Comparison of ENCODE assay signal across 11 cellular contexts in the genomic region with DNA sequence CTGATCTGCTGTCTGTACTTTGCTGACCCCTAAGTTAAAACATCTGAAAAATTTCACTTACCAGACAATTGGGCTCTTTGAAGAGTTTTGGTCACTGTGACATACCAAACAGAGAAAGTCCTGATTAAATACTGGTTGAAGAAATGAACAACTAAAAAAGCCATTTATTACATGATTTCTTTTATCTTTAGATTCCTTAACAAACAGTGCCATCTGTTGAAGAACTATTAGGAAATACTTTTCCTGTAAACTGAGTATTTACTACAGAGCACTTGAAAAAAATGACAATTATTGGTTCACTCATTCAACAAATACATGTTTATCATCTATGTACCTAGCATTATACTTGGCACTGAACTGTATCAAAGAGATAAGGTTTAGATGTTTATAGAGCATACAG. TPM values are rescaled to one million over a fixed set of nuclear protein-coding genes. Genes with fewer than 3 reads are reported as not detected.
DNase-seq lines count a peak whose midpoint lies in the region; ATAC-seq, FAIRE-seq and TF ChIP-seq lines count a peak whose summit lies in the region.
"Had no signal": no experiment of that assay in that cellular context is flagged by ENCODE, and none has a peak within 500 bp of the region (broad histone marks: within the 10 kb centered on the region; RNA-seq: fewer than 3 reads in every experiment).

No MANE protein-coding gene starts in this region.

- no peaks in the 10 kb centered on the region for H3K36me3 ChIP-seq in heart right ventricle

- TF ChIP-seq CTCF in D721Med (IDR thresholded peaks at IDR 0.05; ENCODE audit: insufficient read depth, missing control alignments) (peak; percentile 20), LNCAP (IDR thresholded peaks at IDR 0.05) (peak; percentile 29; the same call in 1 of the 2 replicates), heart right ventricle (IDR thresholded peaks at IDR 0.05) (peak in 4 of 9 donors; percentile 16 to 26 (median 20))

- H3K27ac ChIP-seq in heart right ventricle: no peak overlapping the region

- intact Hi-C loops in heart right ventricle (cut with DNase I): no loop called here

- peaks cover 0 to 13% (median 0%) of the 10 kb centered on the region in 7 donors for H3K27me3 ChIP-seq in heart right ventricle

- ATAC-seq in HG02884 (IDR thresholded peaks at IDR 0.05; ENCODE audit: unreplicated experiment) (no peak), heart right ventricle (no peak), HG03342 (IDR thresholded peaks at IDR 0.05; ENCODE audit: unreplicated experiment) (no peak), GM19455 (IDR thresholded peaks at IDR 0.05; ENCODE audit: unreplicated experiment) (no peak)

- peaks cover 0 to 6% (median 0%) of the 10 kb centered on the region in 9 donors for H3K4me1 ChIP-seq in heart right ventricle

- peaks cover 0 to 6% (median 0%) of the 10 kb centered on the region in 11 donors for H3K9me3 ChIP-seq in heart right ventricle

- no peak for FAIRE-seq in D721Med (lab: Jason Lieb, UNC)

- DNase-seq in D721Med (ENCODE audit: insufficient read length, low spot score): no peak
- peak; percentile 42 for DNase-seq in amniotic epithelial cell (ENCODE audit: low read depth)
- peak; percentile 34 for DNase-seq in myocyte (ENCODE audit: low read depth)
- no peak for DNase-seq in heart right ventricle
- DNase-seq: DMS79; NCI-H1694 treated with DMSO at 0.1 percent for 48 hours; stimulated activated CD4-positive, alpha-beta T cell treated with anti-CD3 and anti-CD28 coated beads, Interleukin-4, amount 100 ng/mL, for 4 hours had no signal

- H3K4me3 ChIP-seq in heart right ventricle: no peak overlapping the region

RNA-seq across cellular contexts. Expression of a gene that starts 6.5 kb away (rescaled TPM):
- 72.0 and 75.7 TPM in 2 replicates for total RNA-seq in myocyte
- polyA plus RNA-seq in myocyte (2012): 13.2 TPM
- 10 to 100 TPM; 18.5 to 31.8 (median 25.3) TPM for total RNA-seq in heart right ventricle
- polyA plus RNA-seq in heart right ventricle: 10 to 100 TPM in 1 of 2 donors, 1 to 10 TPM in 1; 7.2 to 16.2 TPM

RNA-seq across cellular contexts. Expression of a gene that starts 16.7 kb away (rescaled TPM):
- total RNA-seq in myocyte: 11.3 and 13.4 TPM in 2 replicates
- 36.0 TPM for polyA plus RNA-seq in myocyte (2012)
- total RNA-seq in heart right ventricle: 1 to 10 TPM; 1.1 to 3.7 (median 1.5) TPM
- polyA plus RNA-seq in heart right ventricle: 1 to 10 TPM; 1.1 to 1.7 TPM

Comparison
In these comparisons a context has a peak if more than half of its experiments do, and no peak if none do; other contexts are left out.
1. DNase-seq: peak in amniotic epithelial cell (single experiment) and myocyte (single experiment); none in D721Med (single experiment) and heart right ventricle (0 of 2).